ENCODE assay signal across 1 cellular context in the genomic region with DNA sequence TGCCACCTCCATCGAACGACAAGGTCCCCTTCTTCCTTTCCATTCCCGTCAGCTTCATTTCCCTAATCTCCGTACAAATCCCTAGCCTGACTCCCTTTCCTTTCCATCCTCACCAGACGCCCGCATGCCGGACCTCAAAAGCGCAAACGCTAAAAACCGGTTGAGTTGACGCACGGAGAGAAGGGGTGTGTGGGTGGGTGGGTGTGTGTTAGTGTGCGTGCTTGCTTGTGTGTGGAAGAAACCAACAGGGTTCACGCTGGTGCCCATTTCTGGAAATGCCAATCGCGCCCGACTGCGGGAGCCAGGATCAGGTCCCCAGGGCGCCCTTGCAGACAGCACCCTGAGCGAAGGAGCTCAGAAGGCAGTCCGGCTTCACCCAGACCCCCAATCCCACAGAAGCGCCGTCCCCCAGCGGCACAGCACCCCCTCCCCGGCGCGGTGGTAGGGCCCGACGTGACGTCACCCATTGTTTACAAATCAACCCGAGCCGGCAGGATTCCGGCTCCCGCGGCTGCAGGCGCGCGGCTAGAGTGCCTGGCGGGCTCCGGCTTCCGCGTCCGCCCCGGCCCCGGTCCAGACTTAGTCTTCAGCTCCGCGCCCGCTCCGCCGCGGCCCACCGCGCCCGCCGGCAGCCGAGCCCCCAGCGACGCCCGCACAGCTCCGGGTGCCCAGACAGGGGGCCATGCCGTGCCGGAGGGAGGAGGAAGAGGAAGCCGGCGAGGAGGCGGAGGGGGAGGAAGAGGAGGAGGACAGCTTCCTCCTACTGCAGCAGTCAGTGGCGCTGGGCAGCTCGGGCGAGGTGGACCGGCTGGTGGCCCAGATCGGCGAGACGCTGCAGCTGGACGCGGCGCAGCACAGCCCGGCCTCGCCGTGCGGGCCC.
TF ChIP-seq lines count a peak whose summit lies in the region.

FRAT1 (plus strand) TSS at position 500 of the 880 bp plus-strand sequence; CDS start at position 683, 183 bp downstream.

TF ChIP-seq in IMR-90, 13 proteins besides CTCF, POLR2A, EP300 and RAD21:
- peak; percentile 13; the same call in 1 of the 2 replicates for TF ChIP-seq MAZ (IDR thresholded peaks at IDR 0.05; ENCODE audit: borderline replicate concordance, low read depth, low read length)
- TF ChIP-seq CEBPB (IDR thresholded peaks at IDR 0.05; ENCODE audit: low read depth, low read length), result no peak
- no peak for TF ChIP-seq MXI1 (IDR thresholded peaks at IDR 0.05; ENCODE audit: borderline replicate concordance, low read depth, low read length)
- peak; percentile 97 for TF ChIP-seq BHLHE40 (IDR thresholded peaks at IDR 0.05; ENCODE audit: low read depth, low read length)
- no peak for TF ChIP-seq MAFK (IDR thresholded peaks at IDR 0.05; ENCODE audit: low read depth, low read length)
- TF ChIP-seq FOS (IDR thresholded peaks at IDR 0.05; ENCODE audit: low read depth, low read length), result 0 out of 2 replicates have a peak, but pooled peaks have one; percentile 12
- TF ChIP-seq CHD1 (IDR thresholded peaks at IDR 0.05; ENCODE audit: low read depth, low read length), result peak; percentile 96; the same call in 1 of the 2 replicates
- no peak for TF ChIP-seq ELK1 (IDR thresholded peaks at IDR 0.05; ENCODE audit: borderline replicate concordance, low read depth, low read length)
